23 cellular contexts compared by ENCODE assay signal in genomic region chr12:2844786-2845185, GRCh38. TPM values are rescaled to one million over a fixed set of nuclear protein-coding genes. Genes with fewer than 3 reads are reported as not detected.
DNase-seq lines count a peak whose midpoint lies in the region; ATAC-seq and TF ChIP-seq lines count a peak whose summit lies in the region.
"Had no signal": no experiment of that assay in that cellular context is flagged by ENCODE, and none has a peak within 500 bp of the region (broad histone marks: within the 10 kb centered on the region; RNA-seq: fewer than 3 reads in every experiment).

No MANE protein-coding gene starts in this region.

- H3K4me3 ChIP-seq in skeletal muscle satellite cell (ENCODE audit: low read length) = no peak overlapping the region
- no peak overlapping the region for H3K4me3 ChIP-seq in hepatocyte
- H3K4me3 ChIP-seq: lower lobe of right lung had no signal

- H3K36me3 Mint-ChIP-seq in immature natural killer cell = peaks cover 8 to 17% (median 14%) of the 10 kb centered on the region in 3 donors

- no peak overlapping the region for H3K9ac ChIP-seq in skeletal muscle satellite cell (ENCODE audit: low read depth, low read length)

- TF ChIP-seq CTCF in hepatocyte (IDR thresholded peaks at IDR 0.05; ENCODE audit: poor library complexity) = no peak
- TF ChIP-seq CTCF in GM10248 (IDR thresholded peaks at IDR 0.05; ENCODE audit: control extremely low read depth, extremely low read depth, low read depth, missing control alignments) = no peak

- H3K27me3 Mint-ChIP-seq in immature natural killer cell (ENCODE audit: low read depth in 3 of 3) = peaks cover 0 to 2% (median 0%) of the 10 kb centered on the region in 3 donors
- H3K27me3 Mint-ChIP-seq: activated B cell treated with CpG ODN at 0.5 μM for 24 hours; activated T-helper 17 cell treated with anti-CD3 and anti-CD28 coated beads, Interleukin-2, amount 50 U/mL, for 72 hours; central memory CD8-positive, alpha-beta T cell; effector memory CD8-positive, alpha-beta T cell; naive thymus-derived CD8-positive, alpha-beta T cell had no signal

- no peaks in the 10 kb centered on the region for H3K9me3 ChIP-seq in skeletal muscle satellite cell (replicated peaks; ENCODE audit: low read length)
- no peaks in the 10 kb centered on the region for H3K9me3 ChIP-seq in hepatocyte (ENCODE audit: low read depth)
- H3K9me3 ChIP-seq: lower lobe of right lung had no signal

- no peaks in the 10 kb centered on the region for H3K9me2 ChIP-seq in hepatocyte (replicated peaks; ENCODE audit: insufficient read depth)

- no peaks in the 10 kb centered on the region for H4K20me1 ChIP-seq in hepatocyte (ENCODE audit: insufficient read depth, poor library complexity, severe bottlenecking)

- H3K27ac ChIP-seq in layer of hippocampus (ENCODE audit: low read depth, low read length) (peak overlapping the region; percentile 18), hepatocyte (no peak overlapping the region)
- H3K27ac ChIP-seq: lower lobe of right lung had no signal

- H3K27ac Mint-ChIP-seq in immature natural killer cell = peak overlapping the region in 1 of 6 donors; percentile 47
- H3K27ac Mint-ChIP-seq: activated B cell treated with CpG ODN at 0.5 μM for 24 hours; activated T-helper 17 cell treated with anti-CD3 and anti-CD28 coated beads, Interleukin-2, amount 50 U/mL, for 72 hours had no signal

- DNase-seq in EH (ENCODE audit: low read depth) (peak; percentile 56), SW480 (ENCODE audit: low spot score) (peak; percentile 26), hepatocyte (ENCODE audit: low spot score) (no peak), GM10248 (ENCODE audit: extremely low spot score) (no peak), immature natural killer cell (no peak)
- DNase-seq: activated B cell treated with CpG ODN at 0.5 μM for 24 hours; Calu3; effector memory CD8-positive, alpha-beta T cell; GDM1; KBM-7; lower lobe of right lung; naive thymus-derived CD8-positive, alpha-beta T cell; NCI-H1048; NCI-H2107; NCI-H526 treated with DMSO at 0.1 percent for 48 hours had no signal

- no peaks in the 10 kb centered on the region for H3K79me2 ChIP-seq in hepatocyte

- no peaks in the 10 kb centered on the region for H3K9me3 Mint-ChIP-seq in immature natural killer cell
- H3K9me3 Mint-ChIP-seq: activated B cell treated with CpG ODN at 0.5 μM for 24 hours; activated T-helper 17 cell treated with anti-CD3 and anti-CD28 coated beads, Interleukin-2, amount 50 U/mL, for 72 hours; central memory CD8-positive, alpha-beta T cell; effector memory CD8-positive, alpha-beta T cell; naive thymus-derived CD8-positive, alpha-beta T cell had no signal

- POLR2A ChIA-PET in GM10248 (lab: Yijun Ruan, JAX) = no interaction called here

- no peaks in the 10 kb centered on the region for H3K4me1 Mint-ChIP-seq in immature natural killer cell
- H3K4me1 Mint-ChIP-seq: activated B cell treated with CpG ODN at 0.5 μM for 24 hours; activated T-helper 17 cell treated with anti-CD3 and anti-CD28 coated beads, Interleukin-2, amount 50 U/mL, for 72 hours had no signal

- no peaks in the 10 kb centered on the region for H3K36me3 ChIP-seq in skeletal muscle satellite cell (ENCODE audit: insufficient read depth, low read length)
- no peaks in the 10 kb centered on the region for H3K36me3 ChIP-seq in hepatocyte (replicated peaks; ENCODE audit: insufficient read depth, low read depth)

- CTCF ChIA-PET in GM10248 (lab: Yijun Ruan, JAX) = interaction anchor here (1.2 to 2.6 kb wide), 4 partner anchors 10 to 189 kb away, joined by 3 to 20 read pairs (median 6); no protein-coding TSS in a partner anchor

- H3K4me2 ChIP-seq in skeletal muscle satellite cell (ENCODE audit: low read length) (peak overlapping the region; percentile 4), hepatocyte (no peak overlapping the region)

- H3K4me3 Mint-ChIP-seq in immature natural killer cell = no peak overlapping the region
- H3K4me3 Mint-ChIP-seq: activated B cell treated with CpG ODN at 0.5 μM for 24 hours; activated T-helper 17 cell treated with anti-CD3 and anti-CD28 coated beads, Interleukin-2, amount 50 U/mL, for 72 hours; central memory CD8-positive, alpha-beta T cell; effector memory CD8-positive, alpha-beta T cell; naive thymus-derived CD8-positive, alpha-beta T cell had no signal

- no peak overlapping the region for H2AFZ ChIP-seq in hepatocyte

- no peak for ATAC-seq in HG02798 (IDR thresholded peaks at IDR 0.05; ENCODE audit: poor library complexity, unreplicated experiment)
- ATAC-seq: activated T-helper 17 cell treated with anti-CD3 and anti-CD28 coated beads, Interleukin-2, amount 50 U/mL, for 72 hours; effector memory CD8-positive, alpha-beta T cell; naive thymus-derived CD8-positive, alpha-beta T cell had no signal

- WGBS in hepatocyte (ENCODE audit: low lambda C conversion rate, missing lambda C conversion rate) = 83% methylated on average over 9 of the region's 9 CpGs

- H3K4me1 ChIP-seq in skeletal muscle satellite cell (ENCODE audit: control insufficient read depth, insufficient read depth, low read length) = peaks cover 19% of the 10 kb centered on the region
- H3K4me1 ChIP-seq in hepatocyte (ENCODE audit: insufficient read depth) = peaks cover 11% of the 10 kb centered on the region
- H3K4me1 ChIP-seq: lower lobe of right lung had no signal

- H3K27me3 ChIP-seq in layer of hippocampus (ENCODE audit: control insufficient read depth, insufficient read depth, low read length) (no peaks in the 10 kb centered on the region), skeletal muscle satellite cell (ENCODE audit: control insufficient read depth, insufficient read depth, low read length) (no peaks in the 10 kb centered on the region), hepatocyte (no peaks in the 10 kb centered on the region)

RNA-seq across cellular contexts. Expression of gene NRIP2, which starts 10.0 kb away (rescaled TPM):
- total RNA-seq in skeletal muscle satellite cell (2012; rRNA removed) = not detected in 2 replicates
- not detected in 2 replicates for total RNA-seq in hepatocyte
- 0.30 and 0.95 TPM in 2 replicates for polyA plus RNA-seq in hepatocyte
- 1 to 10 TPM in 1 of 3 donors, under 1 TPM in 2; 0.31 to 1.4 (median 0.71) TPM for polyA plus RNA-seq in immature natural killer cell
- total RNA-seq: activated B cell treated with CpG ODN at 0.5 μM for 24 hours; activated CD8-positive, alpha-beta memory T cell treated with anti-CD3 and anti-CD28 coated beads for 36 hours; activated T-helper 17 cell treated with anti-CD3 and anti-CD28 coated beads, Interleukin-2, amount 50 U/mL, for 72 hours; Calu3; naive thymus-derived CD8-positive, alpha-beta T cell; OCI-LY7; T-helper 2 cell treated with Interferon-gamma antibody and Interleukin-4, amounts not matched to agents 100 ng/mL and 5 ng/mL, for 36 hours had no signal

RNA-seq across cellular contexts. Expression of gene TEX52, which starts 12.1 kb away (rescaled TPM):
- total RNA-seq in skeletal muscle satellite cell (2012; rRNA removed) = not detected in 2 replicates
- not detected in 2 replicates for total RNA-seq in hepatocyte
- polyA plus RNA-seq in hepatocyte (not detected in 2 replicates), immature natural killer cell (not detected)
- total RNA-seq: activated B cell treated with CpG ODN at 0.5 μM for 24 hours; activated CD8-positive, alpha-beta memory T cell treated with anti-CD3 and anti-CD28 coated beads for 36 hours; Calu3; lower lobe of right lung; naive thymus-derived CD8-positive, alpha-beta T cell; T-helper 2 cell treated with Interferon-gamma antibody and Interleukin-4, amounts not matched to agents 100 ng/mL and 5 ng/mL, for 36 hours had no signal
- polyA plus RNA-seq: naive thymus-derived CD8-positive, alpha-beta T cell had no signal

RNA-seq across cellular contexts. Expression of gene FOXM1, which starts 32.2 kb away (rescaled TPM):
- 8.4 and 13.1 TPM in 2 replicates for total RNA-seq in skeletal muscle satellite cell (2012; rRNA removed)
- total RNA-seq in hepatocyte = 4.3 and 6.8 TPM in 2 replicates
- polyA plus RNA-seq in hepatocyte (9.4 and 11.0 TPM in 2 replicates), immature natural killer cell (1 to 10 TPM in 1 of 3 donors, under 1 TPM in 2; 0.43 to 1.2 (median 0.46) TPM)

RNA-seq across cellular contexts. Expression of gene RHNO1, which starts 32.2 kb away (rescaled TPM):
- total RNA-seq in skeletal muscle satellite cell (2012; rRNA removed) = 17.7 and 19.2 TPM in 2 replicates
- 29.1 and 30.5 TPM in 2 replicates for total RNA-seq in hepatocyte
- polyA plus RNA-seq in hepatocyte (29.8 and 35.5 TPM in 2 replicates), immature natural killer cell (10 to 100 TPM; 27.2 to 49.0 (median 37.6) TPM)

RNA-seq across cellular contexts. Expression of gene ITFG2, which starts 32.3 kb away (rescaled TPM):
- 11.7 and 13.5 TPM in 2 replicates for total RNA-seq in skeletal muscle satellite cell (2012; rRNA removed)
- 19.5 and 20.9 TPM in 2 replicates for total RNA-seq in hepatocyte
- polyA plus RNA-seq in hepatocyte (23.5 and 31.7 TPM in 2 replicates), immature natural killer cell (10 to 100 TPM; 39.5 to 83.0 (median 60.4) TPM)

Comparison
In these comparisons a context has a peak if more than half of its experiments do, and no peak if none do; other contexts are left out.
1. DNase-seq: peak in EH (single experiment) and SW480 (single experiment); none in hepatocyte (single experiment), GM10248 (single experiment) and immature natural killer cell (0 of 3).